ENCODE assay signal across 20 cellular contexts in genomic region chr2:106119074-106119473, GRCh38.
"Had no signal": no experiment of that assay in that cellular context is flagged by ENCODE, and none has a peak within 500 bp of the region (broad histone marks: within the 10 kb centered on the region; RNA-seq: fewer than 3 reads in every experiment).

No MANE protein-coding gene starts in this region.

- H3K36me3 ChIP-seq: ovary, right atrium auricular region, transverse colon had no signal

- H3K27ac ChIP-seq: epithelial cell of prostate, esophagus muscularis mucosa, gastroesophageal sphincter, left ventricle myocardium inferior, lower lobe of right lung, ovary, right atrium auricular region, stomach, thoracic aorta, transverse colon had no signal

- H3K27me3 ChIP-seq: esophagus muscularis mucosa, gastroesophageal sphincter, ovary, right atrium auricular region, stomach, transverse colon had no signal

- H3K4me1 ChIP-seq: transverse colon had no signal

- ATAC-seq: gastroesophageal sphincter, left cardiac atrium, lower lobe of right lung had no signal

- H3K9me3 ChIP-seq: esophagus muscularis mucosa, gastroesophageal sphincter, left ventricle myocardium inferior, lower lobe of right lung, ovary, right atrium auricular region, stomach, thoracic aorta, transverse colon had no signal

- H3K4me3 Mint-ChIP-seq: immature natural killer cell, memory B cell had no signal

- H3K27me3 Mint-ChIP-seq: memory B cell, naive B cell had no signal

- DNase-seq: effector memory CD4-positive, alpha-beta T cell; glutamatergic neuron; immature natural killer cell; left cardiac atrium; left ventricle myocardium inferior; lower lobe of right lung; naive B cell; ovary; small intestine; stimulated activated CD4-positive, alpha-beta T cell treated with anti-CD3 and anti-CD28 coated beads, Interleukin-12 subunit alpha, Interleukin-12 subunit beta, amount 100 ng/mL, for 4 hours; stimulated activated naive CD4-positive, alpha-beta T cell; stomach; substantia nigra; transverse colon had no signal

- H3K4me3 ChIP-seq: esophagus muscularis mucosa, gastroesophageal sphincter, left ventricle myocardium inferior, lower lobe of right lung, ovary, right atrium auricular region, stomach, thoracic aorta, transverse colon had no signal

- H3K9me3 Mint-ChIP-seq: immature natural killer cell, memory B cell, naive B cell had no signal
